2 cellular contexts compared by ENCODE assay signal in the genomic region with DNA sequence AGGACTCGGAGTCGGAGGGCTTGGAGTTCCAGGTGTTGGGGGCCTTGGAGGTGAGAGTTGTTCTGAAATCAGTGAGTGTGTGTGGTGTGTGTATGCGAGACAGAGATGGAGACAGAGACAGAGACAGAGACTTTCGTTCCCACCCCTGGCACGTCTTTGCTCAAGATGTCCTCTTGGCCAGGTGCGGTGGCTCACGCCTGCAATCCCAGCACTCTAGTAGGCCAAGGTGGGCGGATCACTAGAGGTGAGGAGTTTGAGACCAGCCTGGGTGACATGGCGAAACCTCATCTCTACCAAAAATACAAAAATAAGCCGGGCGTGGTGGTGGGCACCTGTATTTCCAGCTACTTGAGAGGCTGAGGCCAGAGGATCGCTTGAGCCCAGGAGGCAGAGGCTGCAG.
TF ChIP-seq lines count a peak whose summit lies in the region.

No MANE protein-coding gene starts in this region.

TF ChIP-seq in HepG2, 621 proteins besides CTCF, POLR2A, EP300 and RAD21:
- 0 out of 2 replicates have a peak, but pooled peaks have one; percentile 28 for TF ChIP-seq ZNF598 (CRISPR knock-in tag; IDR thresholded peaks at IDR 0.05; ENCODE audit: borderline replicate concordance)
- no peak for TF ChIP-seq ZSCAN25 (CRISPR knock-in tag; IDR thresholded peaks at IDR 0.05)
- no peak for TF ChIP-seq CBX1 (IDR thresholded peaks at IDR 0.05; ENCODE audit: low read depth)

TF ChIP-seq in GM23338, 12 proteins besides CTCF, POLR2A, EP300 and RAD21:
- no peak for TF ChIP-seq EZH2phosphoT487 (IDR thresholded peaks at IDR 0.05; ENCODE audit: unreplicated experiment)
- no peak for TF ChIP-seq ZNF114 (CRISPR knock-in tag; IDR thresholded peaks at IDR 0.05)
- TF ChIP-seq STAT1 (IDR thresholded peaks at IDR 0.05; ENCODE audit: unreplicated experiment), result no peak
- TF ChIP-seq, protein P1, sequence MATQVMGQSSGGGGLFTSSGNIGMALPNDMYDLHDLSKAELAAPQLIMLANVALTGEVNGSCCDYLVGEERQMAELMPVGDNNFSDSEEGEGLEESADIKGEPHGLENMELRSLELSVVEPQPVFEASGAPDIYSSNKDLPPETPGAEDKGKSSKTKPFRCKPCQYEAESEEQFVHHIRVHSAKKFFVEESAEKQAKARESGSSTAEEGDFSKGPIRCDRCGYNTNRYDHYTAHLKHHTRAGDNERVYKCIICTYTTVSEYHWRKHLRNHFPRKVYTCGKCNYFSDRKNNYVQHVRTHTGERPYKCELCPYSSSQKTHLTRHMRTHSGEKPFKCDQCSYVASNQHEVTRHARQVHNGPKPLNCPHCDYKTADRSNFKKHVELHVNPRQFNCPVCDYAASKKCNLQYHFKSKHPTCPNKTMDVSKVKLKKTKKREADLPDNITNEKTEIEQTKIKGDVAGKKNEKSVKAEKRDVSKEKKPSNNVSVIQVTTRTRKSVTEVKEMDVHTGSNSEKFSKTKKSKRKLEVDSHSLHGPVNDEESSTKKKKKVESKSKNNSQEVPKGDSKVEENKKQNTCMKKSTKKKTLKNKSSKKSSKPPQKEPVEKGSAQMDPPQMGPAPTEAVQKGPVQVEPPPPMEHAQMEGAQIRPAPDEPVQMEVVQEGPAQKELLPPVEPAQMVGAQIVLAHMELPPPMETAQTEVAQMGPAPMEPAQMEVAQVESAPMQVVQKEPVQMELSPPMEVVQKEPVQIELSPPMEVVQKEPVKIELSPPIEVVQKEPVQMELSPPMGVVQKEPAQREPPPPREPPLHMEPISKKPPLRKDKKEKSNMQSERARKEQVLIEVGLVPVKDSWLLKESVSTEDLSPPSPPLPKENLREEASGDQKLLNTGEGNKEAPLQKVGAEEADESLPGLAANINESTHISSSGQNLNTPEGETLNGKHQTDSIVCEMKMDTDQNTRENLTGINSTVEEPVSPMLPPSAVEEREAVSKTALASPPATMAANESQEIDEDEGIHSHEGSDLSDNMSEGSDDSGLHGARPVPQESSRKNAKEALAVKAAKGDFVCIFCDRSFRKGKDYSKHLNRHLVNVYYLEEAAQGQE (IDR thresholded peaks at IDR 0.05; ENCODE audit: unreplicated experiment), result no peak
- TF ChIP-seq CREB1 (CRISPR knock-in tag; IDR thresholded peaks at IDR 0.05; ENCODE audit: low read depth), result no peak
- no peak for TF ChIP-seq ZNF331 (CRISPR knock-in tag; IDR thresholded peaks at IDR 0.05; ENCODE audit: low read depth)
- TF ChIP-seq, protein P2, sequence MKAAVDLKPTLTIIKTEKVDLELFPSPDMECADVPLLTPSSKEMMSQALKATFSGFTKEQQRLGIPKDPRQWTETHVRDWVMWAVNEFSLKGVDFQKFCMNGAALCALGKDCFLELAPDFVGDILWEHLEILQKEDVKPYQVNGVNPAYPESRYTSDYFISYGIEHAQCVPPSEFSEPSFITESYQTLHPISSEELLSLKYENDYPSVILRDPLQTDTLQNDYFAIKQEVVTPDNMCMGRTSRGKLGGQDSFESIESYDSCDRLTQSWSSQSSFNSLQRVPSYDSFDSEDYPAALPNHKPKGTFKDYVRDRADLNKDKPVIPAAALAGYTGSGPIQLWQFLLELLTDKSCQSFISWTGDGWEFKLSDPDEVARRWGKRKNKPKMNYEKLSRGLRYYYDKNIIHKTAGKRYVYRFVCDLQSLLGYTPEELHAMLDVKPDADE (IDR thresholded peaks at IDR 0.05), result no peak
- no peak for TF ChIP-seq POLR2AphosphoS5 (IDR thresholded peaks at IDR 0.05; ENCODE audit: low read depth)
- TF ChIP-seq NANOG (IDR thresholded peaks at IDR 0.05; ENCODE audit: borderline replicate concordance), result no peak
- no peak for TF ChIP-seq JUNB (IDR thresholded peaks at IDR 0.05; ENCODE audit: unreplicated experiment)
- no peak for TF ChIP-seq EZH2 (IDR thresholded peaks at IDR 0.05; ENCODE audit: low read depth, unreplicated experiment)
- TF ChIP-seq, protein P3, sequence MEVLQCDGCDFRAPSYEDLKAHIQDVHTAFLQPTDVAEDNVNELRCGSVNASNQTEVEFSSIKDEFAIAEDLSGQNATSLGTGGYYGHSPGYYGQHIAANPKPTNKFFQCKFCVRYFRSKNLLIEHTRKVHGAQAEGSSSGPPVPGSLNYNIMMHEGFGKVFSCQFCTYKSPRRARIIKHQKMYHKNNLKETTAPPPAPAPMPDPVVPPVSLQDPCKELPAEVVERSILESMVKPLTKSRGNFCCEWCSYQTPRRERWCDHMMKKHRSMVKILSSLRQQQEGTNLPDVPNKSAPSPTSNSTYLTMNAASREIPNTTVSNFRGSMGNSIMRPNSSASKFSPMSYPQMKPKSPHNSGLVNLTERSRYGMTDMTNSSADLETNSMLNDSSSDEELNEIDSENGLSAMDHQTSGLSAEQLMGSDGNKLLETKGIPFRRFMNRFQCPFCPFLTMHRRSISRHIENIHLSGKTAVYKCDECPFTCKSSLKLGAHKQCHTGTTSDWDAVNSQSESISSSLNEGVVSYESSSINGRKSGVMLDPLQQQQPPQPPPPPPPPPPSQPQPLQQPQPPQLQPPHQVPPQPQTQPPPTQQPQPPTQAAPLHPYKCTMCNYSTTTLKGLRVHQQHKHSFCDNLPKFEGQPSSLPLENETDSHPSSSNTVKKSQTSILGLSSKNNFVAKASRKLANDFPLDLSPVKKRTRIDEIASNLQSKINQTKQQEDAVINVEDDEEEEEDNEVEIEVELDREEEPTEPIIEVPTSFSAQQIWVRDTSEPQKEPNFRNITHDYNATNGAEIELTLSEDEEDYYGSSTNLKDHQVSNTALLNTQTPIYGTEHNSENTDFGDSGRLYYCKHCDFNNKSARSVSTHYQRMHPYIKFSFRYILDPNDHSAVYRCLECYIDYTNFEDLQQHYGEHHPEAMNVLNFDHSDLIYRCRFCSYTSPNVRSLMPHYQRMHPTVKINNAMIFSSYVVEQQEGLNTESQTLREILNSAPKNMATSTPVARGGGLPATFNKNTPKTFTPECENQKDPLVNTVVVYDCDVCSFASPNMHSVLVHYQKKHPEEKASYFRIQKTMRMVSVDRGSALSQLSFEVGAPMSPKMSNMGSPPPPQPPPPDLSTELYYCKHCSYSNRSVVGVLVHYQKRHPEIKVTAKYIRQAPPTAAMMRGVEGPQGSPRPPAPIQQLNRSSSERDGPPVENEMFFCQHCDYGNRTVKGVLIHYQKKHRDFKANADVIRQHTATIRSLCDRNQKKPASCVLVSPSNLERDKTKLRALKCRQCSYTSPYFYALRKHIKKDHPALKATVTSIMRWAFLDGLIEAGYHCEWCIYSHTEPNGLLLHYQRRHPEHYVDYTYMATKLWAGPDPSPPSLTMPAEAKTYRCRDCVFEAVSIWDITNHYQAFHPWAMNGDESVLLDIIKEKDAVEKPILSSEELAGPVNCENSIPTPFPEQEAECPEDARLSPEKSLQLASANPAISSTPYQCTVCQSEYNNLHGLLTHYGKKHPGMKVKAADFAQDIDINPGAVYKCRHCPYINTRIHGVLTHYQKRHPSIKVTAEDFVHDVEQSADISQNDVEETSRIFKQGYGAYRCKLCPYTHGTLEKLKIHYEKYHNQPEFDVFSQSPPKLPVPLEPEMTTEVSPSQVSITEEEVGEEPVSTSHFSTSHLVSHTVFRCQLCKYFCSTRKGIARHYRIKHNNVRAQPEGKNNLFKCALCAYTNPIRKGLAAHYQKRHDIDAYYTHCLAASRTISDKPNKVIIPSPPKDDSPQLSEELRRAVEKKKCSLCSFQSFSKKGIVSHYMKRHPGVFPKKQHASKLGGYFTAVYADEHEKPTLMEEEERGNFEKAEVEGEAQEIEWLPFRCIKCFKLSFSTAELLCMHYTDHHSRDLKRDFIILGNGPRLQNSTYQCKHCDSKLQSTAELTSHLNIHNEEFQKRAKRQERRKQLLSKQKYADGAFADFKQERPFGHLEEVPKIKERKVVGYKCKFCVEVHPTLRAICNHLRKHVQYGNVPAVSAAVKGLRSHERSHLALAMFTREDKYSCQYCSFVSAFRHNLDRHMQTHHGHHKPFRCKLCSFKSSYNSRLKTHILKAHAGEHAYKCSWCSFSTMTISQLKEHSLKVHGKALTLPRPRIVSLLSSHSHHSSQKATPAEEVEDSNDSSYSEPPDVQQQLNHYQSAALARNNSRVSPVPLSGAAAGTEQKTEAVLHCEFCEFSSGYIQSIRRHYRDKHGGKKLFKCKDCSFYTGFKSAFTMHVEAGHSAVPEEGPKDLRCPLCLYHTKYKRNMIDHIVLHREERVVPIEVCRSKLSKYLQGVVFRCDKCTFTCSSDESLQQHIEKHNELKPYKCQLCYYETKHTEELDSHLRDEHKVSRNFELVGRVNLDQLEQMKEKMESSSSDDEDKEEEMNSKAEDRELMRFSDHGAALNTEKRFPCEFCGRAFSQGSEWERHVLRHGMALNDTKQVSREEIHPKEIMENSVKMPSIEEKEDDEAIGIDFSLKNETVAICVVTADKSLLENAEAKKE (CRISPR knock-in tag; IDR thresholded peaks at IDR 0.05), result no peak
